7 cellular contexts compared by ENCODE assay signal in genomic region chr4:49140351-49140750, GRCh38.
DNase-seq lines count a peak whose midpoint lies in the region; ATAC-seq and TF ChIP-seq lines count a peak whose summit lies in the region.
"Not testable (repeated sequence)": the region's sequence is repeated elsewhere in the genome, so short reads cannot be mapped to it uniquely, and the experiment has no call there.

No MANE protein-coding gene starts in this region.

- H3K27ac Mint-ChIP-seq in activated CD4-positive, alpha-beta T cell treated with anti-CD3 and anti-CD28 coated beads, Interleukin-2, amount 10 ng/mL, durations not matched to agents 7 days and 5 days; activated T-helper 2 cell treated with anti-CD3 and anti-CD28 coated beads, Interferon-gamma antibody, Interleukin-2, Interleukin-4, amounts not matched to agents 10 μg/mL and 5 μg/mL and 100 μg/mL, durations not matched to agents 14 hours and 24 hours and 36 hours: not testable (repeated sequence)

- not testable (repeated sequence) for ATAC-seq in left cardiac atrium, lower lobe of right lung

- not testable (repeated sequence) for H3K9me3 ChIP-seq in breast epithelium, lower lobe of right lung, suprapubic skin

- H3K27ac ChIP-seq in breast epithelium, lower lobe of right lung, suprapubic skin: not testable (repeated sequence)

- intact Hi-C loops in activated T-helper 2 cell treated with anti-CD3 and anti-CD28 coated beads, Interferon-gamma antibody, Interleukin-2, Interleukin-4, amounts not matched to agents 10 μg/mL and 5 μg/mL and 100 μg/mL, durations not matched to agents 14 hours and 24 hours and 36 hours (cut with micrococcal nuclease); breast epithelium (cut with DNase I; ENCODE audit: low total_unique reads); left cardiac atrium (cut with DNase I); lower lobe of right lung (cut with DNase I); posterior cingulate gyrus (cut with DNase I): not testable (repeated sequence)

- CTCF ChIA-PET in activated CD4-positive, alpha-beta T cell treated with anti-CD3 and anti-CD28 coated beads, Interleukin-2, amount 10 ng/mL, durations not matched to agents 7 days and 5 days (lab: Charles Lee) = not testable (repeated sequence)

- TF ChIP-seq EP300 in suprapubic skin (IDR thresholded peaks at IDR 0.05) = not testable (repeated sequence)

- POLR2A ChIA-PET in activated CD4-positive, alpha-beta T cell treated with anti-CD3 and anti-CD28 coated beads, Interleukin-2, amount 10 ng/mL, durations not matched to agents 7 days and 5 days (lab: Charles Lee) = not testable (repeated sequence)

- not testable (repeated sequence) for H3K27me3 Mint-ChIP-seq in activated CD4-positive, alpha-beta T cell treated with anti-CD3 and anti-CD28 coated beads, Interleukin-2, amount 10 ng/mL, durations not matched to agents 7 days and 5 days; activated T-helper 2 cell treated with anti-CD3 and anti-CD28 coated beads, Interferon-gamma antibody, Interleukin-2, Interleukin-4, amounts not matched to agents 10 μg/mL and 5 μg/mL and 100 μg/mL, durations not matched to agents 14 hours and 24 hours and 36 hours (ENCODE audit: low read depth)

- H3K4me1 Mint-ChIP-seq in activated CD4-positive, alpha-beta T cell treated with anti-CD3 and anti-CD28 coated beads, Interleukin-2, amount 10 ng/mL, durations not matched to agents 7 days and 5 days; activated T-helper 2 cell treated with anti-CD3 and anti-CD28 coated beads, Interferon-gamma antibody, Interleukin-2, Interleukin-4, amounts not matched to agents 10 μg/mL and 5 μg/mL and 100 μg/mL, durations not matched to agents 14 hours and 24 hours and 36 hours (ENCODE audit: low read depth): not testable (repeated sequence)

- H3K4me3 ChIP-seq in breast epithelium, lower lobe of right lung, suprapubic skin: not testable (repeated sequence)

- not testable (repeated sequence) for H3K36me3 ChIP-seq in breast epithelium, lower lobe of right lung, suprapubic skin

- not testable (repeated sequence) for H3K4me1 ChIP-seq in breast epithelium, lower lobe of right lung, suprapubic skin

- TF ChIP-seq CTCF in breast epithelium (IDR thresholded peaks at IDR 0.05); lower lobe of right lung (IDR thresholded peaks at IDR 0.05); suprapubic skin (IDR thresholded peaks at IDR 0.05): not testable (repeated sequence)

- peaks cover 32% of the 10 kb centered on the region for H3K9me3 Mint-ChIP-seq in activated CD4-positive, alpha-beta T cell treated with anti-CD3 and anti-CD28 coated beads, Interleukin-2, amount 10 ng/mL, durations not matched to agents 7 days and 5 days
- peaks cover 50% of the 10 kb centered on the region for H3K9me3 Mint-ChIP-seq in activated T-helper 2 cell treated with anti-CD3 and anti-CD28 coated beads, Interferon-gamma antibody, Interleukin-2, Interleukin-4, amounts not matched to agents 10 μg/mL and 5 μg/mL and 100 μg/mL, durations not matched to agents 14 hours and 24 hours and 36 hours

- 13% methylated on average over 7 of the region's 8 CpGs for WGBS in suprapubic skin

- TF ChIP-seq POLR2A in breast epithelium (IDR thresholded peaks at IDR 0.05); suprapubic skin (IDR thresholded peaks at IDR 0.05): not testable (repeated sequence)

- H3K36me3 Mint-ChIP-seq in activated CD4-positive, alpha-beta T cell treated with anti-CD3 and anti-CD28 coated beads, Interleukin-2, amount 10 ng/mL, durations not matched to agents 7 days and 5 days (ENCODE audit: low read depth) = peaks cover 30% of the 10 kb centered on the region
- H3K36me3 Mint-ChIP-seq in activated T-helper 2 cell treated with anti-CD3 and anti-CD28 coated beads, Interferon-gamma antibody, Interleukin-2, Interleukin-4, amounts not matched to agents 10 μg/mL and 5 μg/mL and 100 μg/mL, durations not matched to agents 14 hours and 24 hours and 36 hours (ENCODE audit: low read depth) = peaks cover 34% of the 10 kb centered on the region

- DNase-seq in activated CD4-positive, alpha-beta T cell treated with anti-CD3 and anti-CD28 coated beads, Interleukin-2, amount 10 ng/mL, durations not matched to agents 7 days and 5 days = peak; percentile 17
- DNase-seq in activated T-helper 2 cell treated with anti-CD3 and anti-CD28 coated beads, Interferon-gamma antibody, Interleukin-2, Interleukin-4, amounts not matched to agents 10 μg/mL and 5 μg/mL and 100 μg/mL, durations not matched to agents 14 hours and 24 hours and 36 hours (ENCODE audit: low spot score) = peak; percentile 10
- DNase-seq in breast epithelium (ENCODE audit: low spot score in 2 of 2) (peak; percentile 59 to 83), left cardiac atrium (peak; percentile 50), lower lobe of right lung (peak; percentile 72), posterior cingulate gyrus (peak; percentile 30 to 95 (median 55)), suprapubic skin (ENCODE audit: low spot score in 2 of 2) (peak; percentile 91 to 95)

- not testable (repeated sequence) for H3K27me3 ChIP-seq in breast epithelium; lower lobe of right lung (ENCODE audit: low read depth); suprapubic skin

- H3K4me3 Mint-ChIP-seq in activated CD4-positive, alpha-beta T cell treated with anti-CD3 and anti-CD28 coated beads, Interleukin-2, amount 10 ng/mL, durations not matched to agents 7 days and 5 days; activated T-helper 2 cell treated with anti-CD3 and anti-CD28 coated beads, Interferon-gamma antibody, Interleukin-2, Interleukin-4, amounts not matched to agents 10 μg/mL and 5 μg/mL and 100 μg/mL, durations not matched to agents 14 hours and 24 hours and 36 hours (ENCODE audit: low read depth): not testable (repeated sequence)

Comparison
In these comparisons a context has a peak if more than half of its experiments do, and no peak if none do; other contexts are left out.
1. DNase-seq: peak in every context shown above with its lines; median percentile 93 in suprapubic skin; 72 in lower lobe of right lung; 71 in breast epithelium; 55 in posterior cingulate gyrus; 50 in left cardiac atrium; 17 in activated CD4-positive, alpha-beta T cell treated with anti-CD3 and anti-CD28 coated beads, Interleukin-2, amount 10 ng/mL, durations not matched to agents 7 days and 5 days; 10 in activated T-helper 2 cell treated with anti-CD3 and anti-CD28 coated beads, Interferon-gamma antibody, Interleukin-2, Interleukin-4, amounts not matched to agents 10 μg/mL and 5 μg/mL and 100 μg/mL, durations not matched to agents 14 hours and 24 hours and 36 hours.